21 cellular contexts compared by ENCODE assay signal in the genomic region with DNA sequence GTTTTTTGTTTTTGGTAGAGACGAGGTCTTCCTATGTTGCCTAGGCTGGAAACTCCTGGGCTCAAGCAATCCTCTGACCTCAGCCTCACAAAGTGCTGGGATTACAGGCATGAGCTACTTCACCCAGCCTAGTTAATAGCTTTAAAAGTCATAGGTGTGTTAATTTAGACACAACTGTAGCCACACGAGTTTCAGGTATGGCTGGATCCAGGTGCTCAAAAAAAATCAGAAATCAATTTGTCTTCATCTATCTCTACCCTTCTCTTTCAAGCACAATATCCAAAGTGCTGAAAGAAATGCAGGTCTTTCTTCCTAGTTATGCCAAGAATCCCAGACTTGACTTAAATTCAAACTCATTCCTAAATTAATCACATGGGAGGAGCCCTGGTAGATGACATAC.
"Had no signal": no experiment of that assay in that cellular context is flagged by ENCODE, and none has a peak within 500 bp of the region (broad histone marks: within the 10 kb centered on the region; RNA-seq: fewer than 3 reads in every experiment).

No MANE protein-coding gene starts in this region.

- H3K27me3 ChIP-seq: dorsolateral prefrontal cortex, esophagus muscularis mucosa, foreskin keratinocyte, gastroesophageal sphincter, heart left ventricle, hepatocyte, left lung had no signal

- H3K4me2 ChIP-seq: hepatocyte had no signal

- H2AFZ ChIP-seq: hepatocyte had no signal

- H3K4me3 ChIP-seq: coronary artery, dorsolateral prefrontal cortex, esophagus muscularis mucosa, gastroesophageal sphincter, heart left ventricle, hepatocyte, left lung, lower lobe of right lung had no signal

- DNase-seq: dermis blood vessel endothelial cell; dorsolateral prefrontal cortex; effector CD4-positive, alpha-beta T cell; effector memory CD4-positive, alpha-beta T cell; foreskin keratinocyte; heart left ventricle; left cardiac atrium; left lung; left ventricle myocardium superior; lower lobe of right lung; mesenchymal stem cell; midbrain had no signal

- H3K36me3 ChIP-seq: esophagus muscularis mucosa, gastroesophageal sphincter, heart left ventricle, left lung, lower lobe of right lung had no signal

- H3K9me3 ChIP-seq: esophagus muscularis mucosa, gastroesophageal sphincter, heart left ventricle, left lung, lower lobe of right lung had no signal

- H3K79me2 ChIP-seq: hepatocyte had no signal

- FAIRE-seq: colon, endothelial cell of umbilical vein, frontal cortex, islet of Langerhans, keratinocyte had no signal

- H3K27ac ChIP-seq: coronary artery, esophagus muscularis mucosa, foreskin keratinocyte, gastroesophageal sphincter, heart left ventricle, left lung, lower lobe of right lung had no signal

- H3K4me1 ChIP-seq: left lung, lower lobe of right lung had no signal
